In genomic region chr7:102012941-102013461, GRCh38 we compare ENCODE assay signal across 24 cellular contexts.
A peak's percentile ranks its signal among the peaks of the same experiment; 100 is the strongest.
DNase-seq lines count a peak whose midpoint lies in the region; ATAC-seq and TF ChIP-seq lines count a peak whose summit lies in the region.
"Had no signal": no experiment of that assay in that cellular context is flagged by ENCODE, and none has a peak within 500 bp of the region (broad histone marks: within the 10 kb centered on the region; RNA-seq: fewer than 3 reads in every experiment).

No MANE protein-coding gene starts in this region.

- H3K27me3 ChIP-seq in upper lobe of left lung: no peaks in the 10 kb centered on the region
- H3K27me3 ChIP-seq: body of pancreas had no signal

- no peaks in the 10 kb centered on the region for H3K9me3 Mint-ChIP-seq in activated naive CD8-positive, alpha-beta T cell treated with anti-CD3 and anti-CD28 coated beads, Interleukin-2, amount 10 ng/mL, durations not matched to agents 7 days and 5 days
- no peaks in the 10 kb centered on the region for H3K9me3 Mint-ChIP-seq in activated naive CD8-positive, alpha-beta T cell treated with anti-CD3 and anti-CD28 coated beads for 36 hours
- H3K9me3 Mint-ChIP-seq in chondrocyte (ENCODE audit: low read depth): no peaks in the 10 kb centered on the region
- H3K9me3 Mint-ChIP-seq in mesothelial cell of epicardium: no peaks in the 10 kb centered on the region
- H3K9me3 Mint-ChIP-seq: activated naive CD4-positive, alpha-beta T cell treated with anti-CD3 and anti-CD28 coated beads, Interleukin-2, amount 10 ng/mL, durations not matched to agents 7 days and 5 days had no signal

- TF ChIP-seq EP300 in upper lobe of left lung (IDR thresholded peaks at IDR 0.05): no peak

- WGBS in upper lobe of left lung, 2 donors: 65 to 73% methylated on average over 9 of the region's 9 CpGs

- no peak for TF ChIP-seq POLR2A in upper lobe of left lung (IDR thresholded peaks at IDR 0.05)

- H3K27me3 Mint-ChIP-seq in activated naive CD8-positive, alpha-beta T cell treated with anti-CD3 and anti-CD28 coated beads, Interleukin-2, amount 10 ng/mL, durations not matched to agents 7 days and 5 days: no peaks in the 10 kb centered on the region
- no peaks in the 10 kb centered on the region for H3K27me3 Mint-ChIP-seq in activated naive CD8-positive, alpha-beta T cell treated with anti-CD3 and anti-CD28 coated beads for 36 hours
- H3K27me3 Mint-ChIP-seq in chondrocyte (ENCODE audit: low read depth) (no peaks in the 10 kb centered on the region), mesothelial cell of epicardium (ENCODE audit: low read depth) (peaks cover 14% of the 10 kb centered on the region)
- H3K27me3 Mint-ChIP-seq: activated naive CD4-positive, alpha-beta T cell treated with anti-CD3 and anti-CD28 coated beads, Interleukin-2, amount 10 ng/mL, durations not matched to agents 7 days and 5 days had no signal

- peaks cover 2% of the 10 kb centered on the region for H3K36me3 Mint-ChIP-seq in activated naive CD8-positive, alpha-beta T cell treated with anti-CD3 and anti-CD28 coated beads, Interleukin-2, amount 10 ng/mL, durations not matched to agents 7 days and 5 days
- H3K36me3 Mint-ChIP-seq in activated naive CD8-positive, alpha-beta T cell treated with anti-CD3 and anti-CD28 coated beads for 36 hours: peaks cover 3% of the 10 kb centered on the region
- H3K36me3 Mint-ChIP-seq in chondrocyte (ENCODE audit: low read depth) (no peaks in the 10 kb centered on the region), mesothelial cell of epicardium (peaks cover 16% of the 10 kb centered on the region)
- H3K36me3 Mint-ChIP-seq: activated naive CD4-positive, alpha-beta T cell treated with anti-CD3 and anti-CD28 coated beads, Interleukin-2, amount 10 ng/mL, durations not matched to agents 7 days and 5 days had no signal

- H3K4me3 ChIP-seq in upper lobe of left lung: no peak overlapping the region
- H3K4me3 ChIP-seq: body of pancreas had no signal

- DNase-seq in activated naive CD8-positive, alpha-beta T cell treated with anti-CD3 and anti-CD28 coated beads, Interleukin-2, amount 10 ng/mL, durations not matched to agents 7 days and 5 days: no peak
- DNase-seq in activated naive CD8-positive, alpha-beta T cell treated with anti-CD3 and anti-CD28 coated beads for 36 hours: no peak
- DNase-seq in chondrocyte (ENCODE audit: low spot score): no peak
- no peak for DNase-seq in mesothelial cell of epicardium (ENCODE audit: low spot score in 2 of 2, unreplicated experiment in 2 of 2)
- DNase-seq in T1000 (lab: John Stamatoyannopoulos, UW): no peak
- DNase-seq in NOMO-1 treated with dmso at 0.1 percent for 144 hours (lab: John Stamatoyannopoulos, UW; ENCODE audit: unreplicated experiment): no peak
- no peak for DNase-seq in upper lobe of left lung
- DNase-seq: 8988T; activated CD4-positive, alpha-beta T cell treated with anti-CD3 and anti-CD28 coated beads, Interleukin-2, amount 50 U/mL, for 4 hours; activated naive CD4-positive, alpha-beta T cell treated with anti-CD3 and anti-CD28 coated beads, Interleukin-2, amount 10 ng/mL, durations not matched to agents 7 days and 5 days; activated T-cell treated with anti-CD3 and anti-CD28 coated beads for 4 hours; body of pancreas; DMS153; glutamatergic neuron; NCI-H1417 treated with DMSO at 0.1 percent for 48 hours; NCI-H2227 treated with DMSO at 0.1 percent for 48 hours; small intestine; stimulated activated CD4-positive, alpha-beta T cell treated with anti-CD3 and anti-CD28 coated beads, Interleukin-4, amount 100 ng/mL, for 24 hours; T-helper 1 cell had no signal

- POLR2A ChIA-PET in activated naive CD8-positive, alpha-beta T cell treated with anti-CD3 and anti-CD28 coated beads, Interleukin-2, amount 10 ng/mL, durations not matched to agents 7 days and 5 days (lab: Charles Lee): interaction anchor here (0.6 kb wide), 1 partner anchor 371 kb away, joined by 3 read pairs; no protein-coding TSS in a partner anchor

- peaks cover 4% of the 10 kb centered on the region for H3K4me1 Mint-ChIP-seq in activated naive CD8-positive, alpha-beta T cell treated with anti-CD3 and anti-CD28 coated beads, Interleukin-2, amount 10 ng/mL, durations not matched to agents 7 days and 5 days
- H3K4me1 Mint-ChIP-seq in activated naive CD8-positive, alpha-beta T cell treated with anti-CD3 and anti-CD28 coated beads for 36 hours: no peaks in the 10 kb centered on the region
- H3K4me1 Mint-ChIP-seq in chondrocyte (ENCODE audit: low read depth) (peaks cover 51% of the 10 kb centered on the region), mesothelial cell of epicardium (peaks cover 35% of the 10 kb centered on the region)
- H3K4me1 Mint-ChIP-seq: activated naive CD4-positive, alpha-beta T cell treated with anti-CD3 and anti-CD28 coated beads, Interleukin-2, amount 10 ng/mL, durations not matched to agents 7 days and 5 days had no signal

- TF ChIP-seq CTCF in chondrocyte (IDR thresholded peaks at IDR 0.05) (no peak), mesothelial cell of epicardium (IDR thresholded peaks at IDR 0.05; ENCODE audit: unreplicated experiment) (no peak), upper lobe of left lung (IDR thresholded peaks at IDR 0.05) (no peak)

- H3K27ac ChIP-seq in upper lobe of left lung: no peak overlapping the region
- H3K27ac ChIP-seq: body of pancreas, C4-2B, epithelial cell of prostate, parathyroid adenoma had no signal

- H3K4me1 ChIP-seq in upper lobe of left lung: no peaks in the 10 kb centered on the region
- H3K4me1 ChIP-seq: parathyroid adenoma had no signal

- H3K36me3 ChIP-seq in upper lobe of left lung: peaks cover 0 to 4% (median 0%) of the 10 kb centered on the region in 4 donors

- no peak overlapping the region for H3K4me3 Mint-ChIP-seq in activated naive CD8-positive, alpha-beta T cell treated with anti-CD3 and anti-CD28 coated beads, Interleukin-2, amount 10 ng/mL, durations not matched to agents 7 days and 5 days
- no peak overlapping the region for H3K4me3 Mint-ChIP-seq in activated naive CD8-positive, alpha-beta T cell treated with anti-CD3 and anti-CD28 coated beads for 36 hours
- peak overlapping the region; percentile 44 for H3K4me3 Mint-ChIP-seq in chondrocyte (ENCODE audit: unreplicated experiment)
- H3K4me3 Mint-ChIP-seq in mesothelial cell of epicardium: peak overlapping the region; percentile 42
- H3K4me3 Mint-ChIP-seq: activated naive CD4-positive, alpha-beta T cell treated with anti-CD3 and anti-CD28 coated beads, Interleukin-2, amount 10 ng/mL, durations not matched to agents 7 days and 5 days had no signal

- no peaks in the 10 kb centered on the region for H3K9me3 ChIP-seq in upper lobe of left lung
- H3K9me3 ChIP-seq: body of pancreas had no signal

- peak overlapping the region; percentile 37 for H3K27ac Mint-ChIP-seq in activated naive CD8-positive, alpha-beta T cell treated with anti-CD3 and anti-CD28 coated beads, Interleukin-2, amount 10 ng/mL, durations not matched to agents 7 days and 5 days
- H3K27ac Mint-ChIP-seq in activated naive CD8-positive, alpha-beta T cell treated with anti-CD3 and anti-CD28 coated beads for 36 hours: no peak overlapping the region
- H3K27ac Mint-ChIP-seq in chondrocyte (ENCODE audit: unreplicated experiment) (peak overlapping the region; percentile 86), mesothelial cell of epicardium (peak overlapping the region; percentile 92)
- H3K27ac Mint-ChIP-seq: activated naive CD4-positive, alpha-beta T cell treated with anti-CD3 and anti-CD28 coated beads, Interleukin-2, amount 10 ng/mL, durations not matched to agents 7 days and 5 days had no signal

- ATAC-seq in activated naive CD8-positive, alpha-beta T cell treated with anti-CD3 and anti-CD28 coated beads, Interleukin-2, amount 10 ng/mL, durations not matched to agents 7 days and 5 days (ENCODE audit: low read depth): no peak
- no peak for ATAC-seq in GM19035 (IDR thresholded peaks at IDR 0.05; ENCODE audit: unreplicated experiment)
- no peak for ATAC-seq in upper lobe of left lung (ENCODE audit: low FRiP score in 2 of 2)
- ATAC-seq: body of pancreas, Right ventricle myocardium inferior had no signal

Comparison
In these comparisons a context has a peak if more than half of its experiments do, and no peak if none do; other contexts are left out.
1. H3K4me3 Mint-ChIP-seq: peak in chondrocyte (single experiment) and mesothelial cell of epicardium (single experiment); none in activated naive CD8-positive, alpha-beta T cell treated with anti-CD3 and anti-CD28 coated beads, Interleukin-2, amount 10 ng/mL, durations not matched to agents 7 days and 5 days (single experiment) and activated naive CD8-positive, alpha-beta T cell treated with anti-CD3 and anti-CD28 coated beads for 36 hours (single experiment).